Comparison of ENCODE assay signal across 9 cellular contexts in genomic region chr16:10738231-10739077, GRCh38. TPM values are rescaled to one million over a fixed set of nuclear protein-coding genes. Genes with fewer than 3 reads are reported as not detected.
DNase-seq lines count a peak whose midpoint lies in the region; ATAC-seq and TF ChIP-seq lines count a peak whose summit lies in the region.
"Had no signal": no experiment of that assay in that cellular context is flagged by ENCODE, and none has a peak within 500 bp of the region (broad histone marks: within the 10 kb centered on the region; RNA-seq: fewer than 3 reads in every experiment).

No MANE protein-coding gene starts in this region.

- H3K9ac ChIP-seq in OCI-LY3 (ENCODE audit: low read length): peak overlapping the region; percentile 72

- intact Hi-C loops in right cardiac atrium (cut with DNase I): loop anchor here in 3 of 4 donors (5.0 to 10.0 kb wide), 3 partner anchors 74 to 484 kb away; no protein-coding TSS in a partner anchor

- H3K9me3 Mint-ChIP-seq in activated naive CD8-positive, alpha-beta T cell treated with anti-CD3 and anti-CD28 coated beads, Interleukin-2, amount 10 ng/mL, durations not matched to agents 7 days and 5 days: no peaks in the 10 kb centered on the region
- H3K9me3 Mint-ChIP-seq: CD4-positive, alpha-beta T cell had no signal

- no peak overlapping the region for H3K4me3 Mint-ChIP-seq in activated naive CD8-positive, alpha-beta T cell treated with anti-CD3 and anti-CD28 coated beads, Interleukin-2, amount 10 ng/mL, durations not matched to agents 7 days and 5 days
- H3K4me3 Mint-ChIP-seq: CD4-positive, alpha-beta T cell had no signal

- TF ChIP-seq CTCF in OCI-LY3 (IDR thresholded peaks at IDR 0.05; ENCODE audit: low read depth, low read length): no peak

- H3K4me1 ChIP-seq in OCI-LY3 (ENCODE audit: low read length) (peaks cover 58% of the 10 kb centered on the region), right cardiac atrium (ENCODE audit: control insufficient read depth, insufficient read depth, low read length) (peaks cover 2% of the 10 kb centered on the region)

- H3K4me3 ChIP-seq in OCI-LY3 (ENCODE audit: low read length) (peak overlapping the region; percentile 56), right cardiac atrium (ENCODE audit: low read length) (no peak overlapping the region)

- no peaks in the 10 kb centered on the region for H3K27me3 Mint-ChIP-seq in activated naive CD8-positive, alpha-beta T cell treated with anti-CD3 and anti-CD28 coated beads, Interleukin-2, amount 10 ng/mL, durations not matched to agents 7 days and 5 days
- H3K27me3 Mint-ChIP-seq: CD4-positive, alpha-beta T cell had no signal

- H4K20me1 ChIP-seq in OCI-LY3 (ENCODE audit: insufficient read depth, low read length): no peaks in the 10 kb centered on the region

- no peaks in the 10 kb centered on the region for H3K36me3 ChIP-seq in OCI-LY3 (replicated peaks; ENCODE audit: low read depth, low read length)

- H3K36me3 Mint-ChIP-seq in activated naive CD8-positive, alpha-beta T cell treated with anti-CD3 and anti-CD28 coated beads, Interleukin-2, amount 10 ng/mL, durations not matched to agents 7 days and 5 days: no peaks in the 10 kb centered on the region

- ATAC-seq in HG02870 (IDR thresholded peaks at IDR 0.05; ENCODE audit: unreplicated experiment) (peak; percentile 75), right cardiac atrium (peak; percentile 87 to 92)
- ATAC-seq in activated naive CD8-positive, alpha-beta T cell treated with anti-CD3 and anti-CD28 coated beads, Interleukin-2, amount 10 ng/mL, durations not matched to agents 7 days and 5 days (ENCODE audit: low read depth): peak; percentile 31

- WGBS in right cardiac atrium: 44% methylated on average over 12 of the region's 12 CpGs

- no peak overlapping the region for H2AFZ ChIP-seq in OCI-LY3 (ENCODE audit: low read depth, low read length)

- H3K9me3 ChIP-seq in OCI-LY3 (ENCODE audit: insufficient read depth, low read length): no peaks in the 10 kb centered on the region
- H3K9me3 ChIP-seq in right cardiac atrium (ENCODE audit: control insufficient read depth, low read length): no peaks in the 10 kb centered on the region

- H3K27ac ChIP-seq in OCI-LY3 (ENCODE audit: low read length) (peak overlapping the region; percentile 98), right cardiac atrium (ENCODE audit: low read length) (peak overlapping the region; percentile 55)

- H3K4me1 Mint-ChIP-seq in activated naive CD8-positive, alpha-beta T cell treated with anti-CD3 and anti-CD28 coated beads, Interleukin-2, amount 10 ng/mL, durations not matched to agents 7 days and 5 days: peaks cover 43% of the 10 kb centered on the region

- H3K4me2 ChIP-seq in OCI-LY3 (ENCODE audit: low read length): peak overlapping the region; percentile 86

- H3K27ac Mint-ChIP-seq in activated naive CD8-positive, alpha-beta T cell treated with anti-CD3 and anti-CD28 coated beads, Interleukin-2, amount 10 ng/mL, durations not matched to agents 7 days and 5 days: no peak overlapping the region
- H3K27ac Mint-ChIP-seq: CD4-positive, alpha-beta T cell had no signal

- no peaks in the 10 kb centered on the region for H3K79me2 ChIP-seq in OCI-LY3 (ENCODE audit: low read length)

- H3K27me3 ChIP-seq in OCI-LY3 (ENCODE audit: low read depth, low read length) (no peaks in the 10 kb centered on the region), right cardiac atrium (ENCODE audit: control insufficient read depth, insufficient read depth) (no peaks in the 10 kb centered on the region)

- POLR2A ChIA-PET in activated naive CD8-positive, alpha-beta T cell treated with anti-CD3 and anti-CD28 coated beads, Interleukin-2, amount 10 ng/mL, durations not matched to agents 7 days and 5 days (lab: Charles Lee): interaction anchor here (0.6 to 0.7 kb wide), 2 partner anchors 59 to 199 kb away, joined by 3 to 5 read pairs; no protein-coding TSS in a partner anchor

- peak; percentile 58 for DNase-seq in NK-92 treated with Interleukin-12 subunit alpha and Interleukin-12 subunit beta, amount 100 ng/mL, for 24 hours (lab: John Stamatoyannopoulos, UW)
- DNase-seq in NK-92 (lab: John Stamatoyannopoulos, UW; ENCODE audit: unreplicated experiment) (no peak), right cardiac atrium (peak; percentile 91 to 96 (median 94)), NCI-H1105 (lab: John Stamatoyannopoulos, UW) (no peak)
- DNase-seq in activated naive CD8-positive, alpha-beta T cell treated with anti-CD3 and anti-CD28 coated beads, Interleukin-2, amount 10 ng/mL, durations not matched to agents 7 days and 5 days: peak; percentile 45
- DNase-seq in stimulated activated CD4-positive, alpha-beta T cell treated with anti-CD3 and anti-CD28 coated beads, Interleukin-1b, Interleukin-23, amount 100 ng/mL, for 48 hours: peak; percentile 68

RNA-seq across cellular contexts. Expression of gene NUBP1, which starts 5.2 kb away (rescaled TPM):
- total RNA-seq in activated naive CD8-positive, alpha-beta T cell treated with anti-CD3 and anti-CD28 coated beads, Interleukin-2, amount 10 ng/mL, durations not matched to agents 7 days and 5 days: 10 to 100 TPM; 24.5 to 24.6 TPM
- total RNA-seq in right cardiac atrium: 10 to 100 TPM; 45.9 to 49.8 (median 47.4) TPM
- 55.9 TPM for polyA plus RNA-seq in right cardiac atrium

RNA-seq across cellular contexts. Expression of gene TEKT5, which starts 43.7 kb away (rescaled TPM):
- not detected for total RNA-seq in activated naive CD8-positive, alpha-beta T cell treated with anti-CD3 and anti-CD28 coated beads, Interleukin-2, amount 10 ng/mL, durations not matched to agents 7 days and 5 days
- not detected for total RNA-seq in right cardiac atrium
- 0.07 TPM for polyA plus RNA-seq in right cardiac atrium
- total RNA-seq: CD4-positive, alpha-beta T cell had no signal

Comparison
In these comparisons a context has a peak if more than half of its experiments do, and no peak if none do; other contexts are left out.
1. DNase-seq: peak in NK-92 treated with Interleukin-12 subunit alpha and Interleukin-12 subunit beta, amount 100 ng/mL, for 24 hours (single experiment), activated naive CD8-positive, alpha-beta T cell treated with anti-CD3 and anti-CD28 coated beads, Interleukin-2, amount 10 ng/mL, durations not matched to agents 7 days and 5 days (single experiment), right cardiac atrium (3 of 3) and stimulated activated CD4-positive, alpha-beta T cell treated with anti-CD3 and anti-CD28 coated beads, Interleukin-1b, Interleukin-23, amount 100 ng/mL, for 48 hours (single experiment); none in NK-92 (single experiment) and NCI-H1105 (single experiment).
2. ATAC-seq: peak in every context shown above with its lines; median percentile 90 in right cardiac atrium; 75 in HG02870; 31 in activated naive CD8-positive, alpha-beta T cell treated with anti-CD3 and anti-CD28 coated beads, Interleukin-2, amount 10 ng/mL, durations not matched to agents 7 days and 5 days.